11 cellular contexts compared by ENCODE assay signal in genomic region chr1:19665044-19665455, GRCh38. TPM values are rescaled to one million over a fixed set of nuclear protein-coding genes. Genes with fewer than 3 reads are reported as not detected.
DNase-seq lines count a peak whose midpoint lies in the region; ATAC-seq and TF ChIP-seq lines count a peak whose summit lies in the region.
"Had no signal": no experiment of that assay in that cellular context is flagged by ENCODE, and none has a peak within 500 bp of the region (broad histone marks: within the 10 kb centered on the region; RNA-seq: fewer than 3 reads in every experiment).

No MANE protein-coding gene starts in this region.

- no peaks in the 10 kb centered on the region for H3K36me3 ChIP-seq in SJCRH30
- no peaks in the 10 kb centered on the region for H3K36me3 ChIP-seq in hepatocyte (replicated peaks; ENCODE audit: insufficient read depth, low read depth)

- no peaks in the 10 kb centered on the region for H3K79me2 ChIP-seq in hepatocyte

- no peak overlapping the region for H2AFZ ChIP-seq in hepatocyte

- intact Hi-C loops in left colon (cut with DNase I, micrococcal nuclease), result no loop called here

- H3K9me3 ChIP-seq in SJCRH30 (replicated peaks) (no peaks in the 10 kb centered on the region), hepatocyte (ENCODE audit: low read depth) (no peaks in the 10 kb centered on the region)

- H3K27ac ChIP-seq in SJCRH30, result no peak overlapping the region
- no peak overlapping the region for H3K27ac ChIP-seq in hepatocyte

- H3K4me2 ChIP-seq in hepatocyte, result peak overlapping the region; percentile 85

- H3K4me1 Mint-ChIP-seq in activated T-cell treated with anti-CD3 and anti-CD28 coated beads, Interleukin-2, amount 50 U/mL, for 24 hours (ENCODE audit: low read depth), result peaks cover 9% of the 10 kb centered on the region
- peaks cover 12% of the 10 kb centered on the region for H3K4me1 Mint-ChIP-seq in stimulated activated effector memory CD8-positive, alpha-beta T cell treated with anti-CD3 and anti-CD28 coated beads, Interleukin-12 subunit alpha, Interleukin-12 subunit beta, amount 100 ng/mL, for 72 hours

- H3K9me2 ChIP-seq in hepatocyte (replicated peaks; ENCODE audit: insufficient read depth), result no peaks in the 10 kb centered on the region

- H4K20me1 ChIP-seq in hepatocyte (ENCODE audit: insufficient read depth, poor library complexity, severe bottlenecking), result no peaks in the 10 kb centered on the region

- no peak for DNase-seq in activated T-cell treated with anti-CD3 and anti-CD28 coated beads, Interleukin-2, amount 50 U/mL, for 24 hours
- DNase-seq in activated T-cell treated with anti-CD3 and anti-CD28 coated beads for 4 hours (no peak), SJCRH30 (no peak), hepatocyte (ENCODE audit: low spot score) (no peak), left colon (no peak), hepatic stellate cell (ENCODE audit: low spot score) (no peak)
- DNase-seq in stimulated activated effector memory CD8-positive, alpha-beta T cell treated with anti-CD3 and anti-CD28 coated beads, Interleukin-12 subunit alpha, Interleukin-12 subunit beta, amount 100 ng/mL, for 72 hours (ENCODE audit: low spot score in 2 of 2), result no peak
- DNase-seq: activated CD4-positive, alpha-beta T cell treated with anti-CD3 and anti-CD28 coated beads, Interleukin-2, amount 50 U/mL, for 4 hours had no signal

- no peaks in the 10 kb centered on the region for H3K9me3 Mint-ChIP-seq in activated T-cell treated with anti-CD3 and anti-CD28 coated beads, Interleukin-2, amount 50 U/mL, for 24 hours
- H3K9me3 Mint-ChIP-seq in stimulated activated effector memory CD8-positive, alpha-beta T cell treated with anti-CD3 and anti-CD28 coated beads, Interleukin-12 subunit alpha, Interleukin-12 subunit beta, amount 100 ng/mL, for 72 hours, result no peaks in the 10 kb centered on the region

- peak overlapping the region; percentile 55 for H3K4me3 Mint-ChIP-seq in activated T-cell treated with anti-CD3 and anti-CD28 coated beads, Interleukin-2, amount 50 U/mL, for 24 hours
- H3K4me3 Mint-ChIP-seq in stimulated activated effector memory CD8-positive, alpha-beta T cell treated with anti-CD3 and anti-CD28 coated beads, Interleukin-12 subunit alpha, Interleukin-12 subunit beta, amount 100 ng/mL, for 72 hours, result peak overlapping the region; percentile 64

- no peak overlapping the region for H3K27ac Mint-ChIP-seq in activated T-cell treated with anti-CD3 and anti-CD28 coated beads, Interleukin-2, amount 50 U/mL, for 24 hours
- H3K27ac Mint-ChIP-seq in stimulated activated effector memory CD8-positive, alpha-beta T cell treated with anti-CD3 and anti-CD28 coated beads, Interleukin-12 subunit alpha, Interleukin-12 subunit beta, amount 100 ng/mL, for 72 hours, result no peak overlapping the region

- 0% methylated on average over 5 of the region's 44 CpGs for WGBS in hepatocyte (ENCODE audit: low lambda C conversion rate, missing lambda C conversion rate)

- peaks cover 40% of the 10 kb centered on the region for H3K27me3 Mint-ChIP-seq in activated T-cell treated with anti-CD3 and anti-CD28 coated beads, Interleukin-2, amount 50 U/mL, for 24 hours

- peak overlapping the region; percentile 49 for H3K4me3 ChIP-seq in SJCRH30
- no peak overlapping the region for H3K4me3 ChIP-seq in hepatocyte

- H3K27me3 ChIP-seq in SJCRH30, result peaks cover 6% of the 10 kb centered on the region
- H3K27me3 ChIP-seq in hepatocyte, result peaks cover 67% of the 10 kb centered on the region

- H3K4me1 ChIP-seq in SJCRH30 (peaks cover 9% of the 10 kb centered on the region), hepatocyte (ENCODE audit: insufficient read depth) (no peaks in the 10 kb centered on the region)

- H3K36me3 Mint-ChIP-seq in activated T-cell treated with anti-CD3 and anti-CD28 coated beads, Interleukin-2, amount 50 U/mL, for 24 hours (ENCODE audit: low read depth), result no peaks in the 10 kb centered on the region
- H3K36me3 Mint-ChIP-seq in stimulated activated effector memory CD8-positive, alpha-beta T cell treated with anti-CD3 and anti-CD28 coated beads, Interleukin-12 subunit alpha, Interleukin-12 subunit beta, amount 100 ng/mL, for 72 hours, result no peaks in the 10 kb centered on the region

- no peak for ATAC-seq in stimulated activated effector memory CD8-positive, alpha-beta T cell treated with anti-CD3 and anti-CD28 coated beads, Interleukin-12 subunit alpha, Interleukin-12 subunit beta, amount 100 ng/mL, for 72 hours
- ATAC-seq in HG03139 (IDR thresholded peaks at IDR 0.05; ENCODE audit: unreplicated experiment) (no peak), left colon (no peak)

- no peak for TF ChIP-seq CTCF in hepatocyte (IDR thresholded peaks at IDR 0.05; ENCODE audit: poor library complexity)

RNA-seq across cellular contexts. Expression of gene HTR6, which starts 0.4 kb away (rescaled TPM):
- 0.05 TPM in 1 of 2 replicates, not detected in the other for total RNA-seq in SJCRH30 (2014; rRNA removed; shearing (Covaris generic))
- total RNA-seq in hepatocyte (not detected in 2 replicates), left colon (not detected)
- not detected in 2 replicates for polyA plus RNA-seq in hepatocyte
- total RNA-seq: OCI-LY7, renal cortical epithelial cell had no signal

RNA-seq across cellular contexts. Expression of gene NBL1, which starts 20.9 kb away (rescaled TPM):
- total RNA-seq in SJCRH30 (2014; rRNA removed; shearing (Covaris generic)), result 3.5 and 4.4 TPM in 2 replicates
- total RNA-seq in hepatocyte, result 16.5 and 22.3 TPM in 2 replicates
- polyA plus RNA-seq in hepatocyte, result 41.3 and 46.9 TPM in 2 replicates
- total RNA-seq in left colon, result 100 to 1,000 TPM; 373 to 391 TPM
- total RNA-seq: OCI-LY7 had no signal

Comparison
In these comparisons a context has a peak if more than half of its experiments do, and no peak if none do; other contexts are left out.
1. RNA of gene NBL1, which starts 20.9 kb away (total RNA-seq): 373 to 391 TPM in left colon; 16.5 to 22.3 TPM in hepatocyte and 3.5 to 4.4 TPM in SJCRH30; every median in the first group is over 10 times any median in the second.